1 cellular context compared by ENCODE assay signal in genomic region chr3:150315711-150316110, GRCh38.
TF ChIP-seq lines count a peak whose summit lies in the region.

No MANE protein-coding gene starts in this region.

TF ChIP-seq in GM23338, 12 proteins besides CTCF, POLR2A, EP300 and RAD21:
- no peak for TF ChIP-seq STAT1 (IDR thresholded peaks at IDR 0.05; ENCODE audit: unreplicated experiment)
- no peak for TF ChIP-seq JUNB (IDR thresholded peaks at IDR 0.05; ENCODE audit: unreplicated experiment)
- no peak for TF ChIP-seq ZNF462 (CRISPR knock-in tag; IDR thresholded peaks at IDR 0.05)
- TF ChIP-seq CREB1 (CRISPR knock-in tag; IDR thresholded peaks at IDR 0.05; ENCODE audit: low read depth) = no peak
- TF ChIP-seq EZH2 (IDR thresholded peaks at IDR 0.05; ENCODE audit: low read depth, unreplicated experiment) = no peak
- TF ChIP-seq, protein P1, sequence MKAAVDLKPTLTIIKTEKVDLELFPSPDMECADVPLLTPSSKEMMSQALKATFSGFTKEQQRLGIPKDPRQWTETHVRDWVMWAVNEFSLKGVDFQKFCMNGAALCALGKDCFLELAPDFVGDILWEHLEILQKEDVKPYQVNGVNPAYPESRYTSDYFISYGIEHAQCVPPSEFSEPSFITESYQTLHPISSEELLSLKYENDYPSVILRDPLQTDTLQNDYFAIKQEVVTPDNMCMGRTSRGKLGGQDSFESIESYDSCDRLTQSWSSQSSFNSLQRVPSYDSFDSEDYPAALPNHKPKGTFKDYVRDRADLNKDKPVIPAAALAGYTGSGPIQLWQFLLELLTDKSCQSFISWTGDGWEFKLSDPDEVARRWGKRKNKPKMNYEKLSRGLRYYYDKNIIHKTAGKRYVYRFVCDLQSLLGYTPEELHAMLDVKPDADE (IDR thresholded peaks at IDR 0.05) = no peak
- TF ChIP-seq ZNF114 (CRISPR knock-in tag; IDR thresholded peaks at IDR 0.05) = no peak
- TF ChIP-seq ZNF331 (CRISPR knock-in tag; IDR thresholded peaks at IDR 0.05; ENCODE audit: low read depth) = no peak
